23 cellular contexts compared by ENCODE assay signal in genomic region chr12:53169644-53170043, GRCh38. TPM values are rescaled to one million over a fixed set of nuclear protein-coding genes. Genes with fewer than 3 reads are reported as not detected.
"Had no signal": no experiment of that assay in that cellular context is flagged by ENCODE, and none has a peak within 500 bp of the region (broad histone marks: within the 10 kb centered on the region; RNA-seq: fewer than 3 reads in every experiment).

No MANE protein-coding gene starts in this region.

- H3K9me3 Mint-ChIP-seq: activated naive CD4-positive, alpha-beta T cell treated with anti-CD3 and anti-CD28 coated beads, Interleukin-2, amount 50 U/mL, for 24 hours; activated T-helper 1 cell treated with anti-CD3 and anti-CD28 coated beads, Interleukin-12 subunit alpha, Interleukin-12 subunit beta, Interleukin-2, Interleukin-4 antibody, amounts not matched to agents 30 ng/mL and 10 ng/mL and 1 ng/mL, durations not matched to agents 14 hours and 24 hours and 36 hours; central memory CD8-positive, alpha-beta T cell; endodermal cell; naive thymus-derived CD8-positive, alpha-beta T cell had no signal

- H3K4me3 Mint-ChIP-seq: activated naive CD4-positive, alpha-beta T cell treated with anti-CD3 and anti-CD28 coated beads, Interleukin-2, amount 50 U/mL, for 24 hours; activated T-helper 1 cell treated with anti-CD3 and anti-CD28 coated beads, Interleukin-12 subunit alpha, Interleukin-12 subunit beta, Interleukin-2, Interleukin-4 antibody, amounts not matched to agents 30 ng/mL and 10 ng/mL and 1 ng/mL, durations not matched to agents 14 hours and 24 hours and 36 hours; central memory CD8-positive, alpha-beta T cell; endodermal cell; naive thymus-derived CD8-positive, alpha-beta T cell had no signal

- H3K4me1 ChIP-seq: ascending aorta, esophagus squamous epithelium, gastrocnemius medialis, thyroid gland had no signal

- FAIRE-seq: urothelium cell line had no signal

- H3K27ac Mint-ChIP-seq: activated naive CD4-positive, alpha-beta T cell treated with anti-CD3 and anti-CD28 coated beads, Interleukin-2, amount 50 U/mL, for 24 hours; activated T-helper 1 cell treated with anti-CD3 and anti-CD28 coated beads, Interleukin-12 subunit alpha, Interleukin-12 subunit beta, Interleukin-2, Interleukin-4 antibody, amounts not matched to agents 30 ng/mL and 10 ng/mL and 1 ng/mL, durations not matched to agents 14 hours and 24 hours and 36 hours; endodermal cell had no signal

- H3K27me3 ChIP-seq: adrenal gland, ascending aorta, brain microvascular endothelial cell, esophagus squamous epithelium, gastrocnemius medialis, sigmoid colon, thyroid gland had no signal

- H3K9me3 ChIP-seq: adrenal gland, ascending aorta, esophagus squamous epithelium, gastrocnemius medialis, sigmoid colon, thyroid gland had no signal

- H3K4me3 ChIP-seq: adrenal gland, ascending aorta, esophagus squamous epithelium, gastrocnemius medialis, sigmoid colon, smooth muscle cell, thyroid gland had no signal

- H3K36me3 ChIP-seq: gastrocnemius medialis had no signal

- DNase-seq: activated CD4-positive, alpha-beta T cell treated with anti-CD3 and anti-CD28 coated beads for 1 hour; activated gamma-delta T cell treated with Interleukin-2 at 50 U/mL for 16 hours; brain microvascular endothelial cell; cortex of kidney; esophagus squamous epithelium; gastrocnemius medialis; hippocampal formation; left ventricle myocardium superior; mesenchymal stem cell; naive thymus-derived CD8-positive, alpha-beta T cell; sigmoid colon; stimulated activated CD4-positive, alpha-beta T cell treated with anti-CD3 and anti-CD28 coated beads, Interleukin-15, amount 100 ng/mL, for 24 hours; stimulated activated naive CD4-positive, alpha-beta T cell treated with Interleukin-2 at 50 U/mL for 16 hours; T-helper 9 cell; thyroid gland had no signal

- ATAC-seq: gastrocnemius medialis; left ventricle myocardium superior; naive thymus-derived CD8-positive, alpha-beta T cell had no signal

- H3K4me1 Mint-ChIP-seq: activated naive CD4-positive, alpha-beta T cell treated with anti-CD3 and anti-CD28 coated beads, Interleukin-2, amount 50 U/mL, for 24 hours; central memory CD8-positive, alpha-beta T cell had no signal

- H3K4me2 ChIP-seq: smooth muscle cell had no signal

- H3K27me3 Mint-ChIP-seq: activated naive CD4-positive, alpha-beta T cell treated with anti-CD3 and anti-CD28 coated beads, Interleukin-2, amount 50 U/mL, for 24 hours; central memory CD8-positive, alpha-beta T cell; naive thymus-derived CD8-positive, alpha-beta T cell had no signal

- H3K27ac ChIP-seq: adrenal gland, ascending aorta, brain microvascular endothelial cell, esophagus squamous epithelium, gastrocnemius medialis, sigmoid colon, thyroid gland had no signal

RNA-seq across cellular contexts. Expression of gene ITGB7, which starts 37.4 kb away (rescaled TPM):
- polyA plus RNA-seq: smooth muscle cell had no signal
